ENCODE assay signal across 23 cellular contexts in the genomic region with DNA sequence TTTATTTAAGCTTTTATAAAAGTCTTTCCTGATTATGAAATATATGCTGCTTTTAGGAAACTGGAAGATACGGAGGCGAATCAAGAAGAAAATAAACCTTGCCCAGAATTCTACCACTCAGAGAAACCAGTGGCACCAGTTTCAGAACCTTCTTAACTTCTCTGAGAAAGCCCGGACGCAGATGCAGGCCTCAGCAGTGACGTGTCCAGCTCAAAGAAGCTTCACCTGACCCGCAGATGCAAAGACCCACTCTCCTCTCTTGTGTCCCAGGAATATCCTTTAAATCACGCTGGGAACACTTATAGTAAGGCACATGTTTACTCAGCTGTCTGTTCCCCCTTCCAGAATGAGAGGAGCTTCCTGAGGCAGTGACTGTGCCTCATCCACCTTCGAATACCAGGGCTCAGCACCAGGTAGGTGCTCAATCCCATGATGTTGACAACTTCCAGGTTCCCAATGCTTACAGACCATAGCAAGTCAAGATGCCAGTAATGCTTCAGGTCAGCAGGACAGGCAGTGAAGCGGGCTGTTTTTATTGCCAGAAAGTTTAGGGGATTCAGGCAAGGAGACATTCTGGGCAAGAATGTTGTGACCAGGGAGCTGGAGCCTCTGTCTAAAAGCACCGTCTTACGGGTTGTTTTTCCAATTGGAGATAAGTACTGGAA. TPM values are rescaled to one million over a fixed set of nuclear protein-coding genes. Genes with fewer than 3 reads are reported as not detected.
DNase-seq lines count a peak whose midpoint lies in the region; ATAC-seq, FAIRE-seq and TF ChIP-seq lines count a peak whose summit lies in the region.
"Had no signal": no experiment of that assay in that cellular context is flagged by ENCODE, and none has a peak within 500 bp of the region (broad histone marks: within the 10 kb centered on the region; RNA-seq: fewer than 3 reads in every experiment).

No MANE protein-coding gene starts in this region.

- ATAC-seq in GM21825 (IDR thresholded peaks at IDR 0.05; ENCODE audit: unreplicated experiment) = no peak
- no peak for ATAC-seq in activated T-cell treated with anti-CD3 and anti-CD28 coated beads, Interleukin-2, amount 50 U/mL, for 4 hours
- no peak for ATAC-seq in GM18870 (IDR thresholded peaks at IDR 0.05; ENCODE audit: unreplicated experiment)
- ATAC-seq: left lobe of liver; naive thymus-derived CD8-positive, alpha-beta T cell had no signal

- H2BK12ac ChIP-seq in H1 (ENCODE audit: low read depth, low read length) = no peak overlapping the region

- no peak overlapping the region for H3K4ac ChIP-seq in H1 (replicated peaks; ENCODE audit: insufficient read length, low read depth, low read length)

- CTCF ChIA-PET in H1 (lab: Charles Lee; ENCODE audit: partially characterized antibody) = interaction anchor here (0.6 to 3.2 kb wide), 8 partner anchors 8 to 366 kb away, joined by 3 to 18 read pairs (median 6); no protein-coding TSS in a partner anchor

- H3K27ac ChIP-seq in H1 (ENCODE audit: low read depth, low read length) (no peak overlapping the region), prostate gland (peak overlapping the region; percentile 62 to 69)
- H3K27ac ChIP-seq: HL-60, Peyer's patch had no signal

- no peaks in the 10 kb centered on the region for H3K27me3 ChIP-seq in H1 (replicated peaks in 1 of 4; ENCODE audit: control insufficient read depth in 3 of 4, extremely low read depth in 1 of 4, insufficient read depth in 3 of 4, low read length in 3 of 4)
- no peaks in the 10 kb centered on the region for H3K27me3 ChIP-seq in prostate gland (replicated peaks; ENCODE audit: insufficient read depth)
- H3K27me3 ChIP-seq: Peyer's patch had no signal

- no peak for TF ChIP-seq RAD21 in H1 (IDR thresholded peaks at IDR 0.05 in 1 of 2, conservative IDR thresholded peaks at IDR 0.05 in 1 of 2; ENCODE audit: low read depth in 2 of 2, low read length in 2 of 2)

- POLR2A ChIA-PET in H1 (lab: Charles Lee; ENCODE audit: partially characterized antibody) = no interaction called here

- TF ChIP-seq POLR2A in H1 (IDR thresholded peaks at IDR 0.05; ENCODE audit: control extremely low read depth in 1 of 2, low read depth in 2 of 2, low read length in 2 of 2) = no peak
- no peak for TF ChIP-seq POLR2A in prostate gland (IDR thresholded peaks at IDR 0.05)

- H3K36me3 ChIP-seq in H1 (ENCODE audit: control insufficient read depth in 2 of 4, insufficient read depth in 4 of 4, low read length in 3 of 4) (peaks cover 0 to 36% (median 5%) of the 10 kb centered on the region in 4 experiments; a peak in 5 of 8 replicates), prostate gland (no peaks in the 10 kb centered on the region)

- H2BK15ac ChIP-seq in H1 (ENCODE audit: low read length) = no peak overlapping the region

- H2AFZ ChIP-seq in H1 (ENCODE audit: low read length) = no peak overlapping the region

- H3K4me1 Mint-ChIP-seq in activated T-cell treated with anti-CD3 and anti-CD28 coated beads, Interleukin-2, amount 50 U/mL, for 4 hours (ENCODE audit: low read depth) = no peaks in the 10 kb centered on the region

- no peak overlapping the region for H2BK120ac ChIP-seq in H1 (replicated peaks; ENCODE audit: low read depth, low read length)

- DNase-seq in DMS53 (lab: John Stamatoyannopoulos, UW) (peak; percentile 91), NCI-H187 treated with DMSO at 0.1 percent for 48 hours (lab: John Stamatoyannopoulos, UW) (peak; percentile 69), H1 (ENCODE audit: low read depth in 1 of 2, low spot score in 2 of 2) (no peak), prostate gland (ENCODE audit: low spot score) (no peak), MV-4-11 (lab: John Stamatoyannopoulos, UW) (no peak)
- DNase-seq in activated T-cell treated with anti-CD3 and anti-CD28 coated beads, Interleukin-2, amount 50 U/mL, for 4 hours = no peak
- DNase-seq: activated CD4-positive, alpha-beta T cell treated with anti-CD3 and anti-CD28 coated beads for 4 hours; anterior cingulate cortex; effector CD8-positive, alpha-beta T cell; HCEC 1CT; head of caudate nucleus; naive thymus-derived CD8-positive, alpha-beta T cell; NCI-H226; retina had no signal

- H4K5ac ChIP-seq in H1 (ENCODE audit: insufficient read length, low read depth, low read length) = no peak overlapping the region

- H2AK5ac ChIP-seq in H1 (ENCODE audit: low read depth, low read length) = no peak overlapping the region

- no peak overlapping the region for H3K9ac ChIP-seq in H1 (replicated peaks in 1 of 4; ENCODE audit: extremely low read depth in 1 of 4, low read depth in 3 of 4, low read length in 3 of 4)

- H3K4me3 Mint-ChIP-seq in activated T-cell treated with anti-CD3 and anti-CD28 coated beads, Interleukin-2, amount 50 U/mL, for 4 hours = no peak overlapping the region
- H3K4me3 Mint-ChIP-seq: naive thymus-derived CD8-positive, alpha-beta T cell had no signal

- no peak overlapping the region for H3K4me2 ChIP-seq in H1 (ENCODE audit: insufficient read depth in 1 of 2, low read depth in 2 of 2, low read length in 2 of 2)

- H3K79me2 ChIP-seq in H1 (ENCODE audit: control insufficient read depth in 1 of 2, insufficient read depth in 2 of 2, low read length in 2 of 2) = no peaks in the 10 kb centered on the region

- TF ChIP-seq CTCF in H1 (IDR thresholded peaks at IDR 0.05; ENCODE audit: control extremely low read depth in 1 of 3, insufficient read depth in 1 of 3, low read depth in 1 of 3, low read length in 3 of 3) (no peak), prostate gland (IDR thresholded peaks at IDR 0.05) (no peak)

- H3K36me3 Mint-ChIP-seq in activated T-cell treated with anti-CD3 and anti-CD28 coated beads, Interleukin-2, amount 50 U/mL, for 4 hours (ENCODE audit: insufficient read depth) = no peaks in the 10 kb centered on the region
- H3K36me3 Mint-ChIP-seq: naive thymus-derived CD8-positive, alpha-beta T cell had no signal

- H2BK20ac ChIP-seq in H1 (ENCODE audit: low read length) = 0 out of 2 replicates have a peak overlapping the region, but pooled peaks have one; percentile 37

- H3K79me1 ChIP-seq in H1 (ENCODE audit: low read depth, low read length) = no peaks in the 10 kb centered on the region

- no peak overlapping the region for H4K91ac ChIP-seq in H1 (replicated peaks; ENCODE audit: insufficient read length, low read length)

- H3K9me3 ChIP-seq in H1 (ENCODE audit: insufficient read depth in 2 of 2, low read depth in 1 of 2, low read length in 1 of 2) (no peaks in the 10 kb centered on the region), prostate gland (no peaks in the 10 kb centered on the region)
- H3K9me3 ChIP-seq: Peyer's patch had no signal

- no peaks in the 10 kb centered on the region for H3K23me2 ChIP-seq in H1 (ENCODE audit: low read depth, low read length)

- H3K56ac ChIP-seq in H1 (replicated peaks; ENCODE audit: insufficient read length, low read depth, low read length) = no peak overlapping the region

- WGBS in H1 (ENCODE audit: extremely low coverage in 1 of 2, insufficient coverage in 1 of 2, insufficient read length in 1 of 2, insufficient replicate concordance in 2 of 2, low coverage in 1 of 2, low lambda C conversion rate in 2 of 2, missing lambda C conversion rate in 1 of 2), 2 experiments = 84% methylated on average over 11 of the region's 11 CpGs; no CpG with 5 or more reads in 1 of the 2 experiments
- WGBS in prostate gland = 59% methylated on average over 11 of the region's 11 CpGs

- FAIRE-seq in H1 (lab: Jason Lieb, UNC) = no peak
- FAIRE-seq: GM18507 had no signal

- H3K4me3 ChIP-seq in H1 (ENCODE audit: extremely low read depth in 1 of 4, insufficient read depth in 2 of 4, low read depth in 3 of 4, low read length in 4 of 4) = no peak overlapping the region
- H3K4me3 ChIP-seq in prostate gland = no peak overlapping the region
- H3K4me3 ChIP-seq: Peyer's patch had no signal

- H3K27me3 Mint-ChIP-seq in activated T-cell treated with anti-CD3 and anti-CD28 coated beads, Interleukin-2, amount 50 U/mL, for 4 hours (ENCODE audit: low read depth) = no peaks in the 10 kb centered on the region
- H3K27me3 Mint-ChIP-seq: naive thymus-derived CD8-positive, alpha-beta T cell had no signal

- no peak overlapping the region for H3K23ac ChIP-seq in H1 (ENCODE audit: insufficient read length)

- no peaks in the 10 kb centered on the region for H3K9me3 Mint-ChIP-seq in activated T-cell treated with anti-CD3 and anti-CD28 coated beads, Interleukin-2, amount 50 U/mL, for 4 hours
- H3K9me3 Mint-ChIP-seq: naive thymus-derived CD8-positive, alpha-beta T cell had no signal

- H2BK5ac ChIP-seq in H1 (ENCODE audit: low read depth, low read length) = peak overlapping the region; percentile 83; the same call in 1 of the 2 replicates

- H4K20me1 ChIP-seq in H1 (replicated peaks in 1 of 2; ENCODE audit: control insufficient read depth in 1 of 2, insufficient read depth in 2 of 2, low read length in 2 of 2) = no peaks in the 10 kb centered on the region

- TF ChIP-seq EP300 in H1 (IDR thresholded peaks at IDR 0.05; ENCODE audit: borderline replicate concordance in 1 of 2, low read depth in 2 of 2, low read length in 2 of 2) = no peak

- H3K18ac ChIP-seq in H1 (ENCODE audit: extremely low read depth, low read length) = no peak overlapping the region

- H3K4me1 ChIP-seq in H1 (replicated peaks in 1 of 4; ENCODE audit: control insufficient read depth in 3 of 4, insufficient read depth in 4 of 4, low read length in 3 of 4) (no peaks in the 10 kb centered on the region), prostate gland (replicated peaks) (peaks cover 10% of the 10 kb centered on the region)

- no peak overlapping the region for H4K8ac ChIP-seq in H1 (ENCODE audit: extremely low read depth, insufficient read depth, low read length)

- intact Hi-C loops in prostate gland (cut with DNase I) = loop anchor here (10.0 kb wide), 1 partner anchor 182 kb away; a partner anchor contains a TSS

- no peak overlapping the region for H3K14ac ChIP-seq in H1 (ENCODE audit: insufficient read length)

TF ChIP-seq in H1, 55 proteins besides CTCF, POLR2A, EP300 and RAD21 (continues in another document):
- TF ChIP-seq EZH2 (IDR thresholded peaks at IDR 0.05; ENCODE audit: low read depth, low read length, severe bottlenecking) (no peak), POLR2AphosphoS5 (IDR thresholded peaks at IDR 0.05; ENCODE audit: low read depth, low read length) (no peak), TEAD4 (IDR thresholded peaks at IDR 0.05; ENCODE audit: low read depth, low read length) (no peak), MAFK (IDR thresholded peaks at IDR 0.05; ENCODE audit: low read depth, low read length) (no peak)

RNA-seq across cellular contexts. Expression of a gene that starts 39.9 kb away (rescaled TPM):
- total RNA-seq in H1 (2021; fragmentation: NEBNext Ultra II Directional; extraction: Animal tissue kit (Norgen Biotek cat#: 25700)) = not detected in 2 replicates
- polyA plus RNA-seq in H1 (2011; rRNA removed) = not detected in 2 replicates
- not detected for polyA plus RNA-seq in H1 (2011; cell fraction: cytosol; rRNA removed)
- polyA plus RNA-seq in H1 (2011; cell fraction: nucleus; rRNA removed) = not detected
- 0.28 TPM in 1 of 4 replicates, not detected in the others for polyA plus RNA-seq in H1 (2012, experiment 1 of 2)
- polyA plus RNA-seq in H1 (2012, experiment 2 of 2) = not detected
- polyA plus RNA-seq in H1 (2013, experiment 1 of 2) = not detected
- not detected for polyA plus RNA-seq in H1 (2013, experiment 2 of 2)
- not detected in 2 replicates for polyA minus RNA-seq in H1 (2011; rRNA and poly(A)+ RNA removed)
- polyA minus RNA-seq in H1 (2011; cell fraction: cytosol; rRNA and poly(A)+ RNA removed) = not detected
- polyA minus RNA-seq in H1 (2011; cell fraction: nucleus; rRNA and poly(A)+ RNA removed) = not detected
- 1 to 10 TPM in 1 of 2 donors, not detected in 1; 6.0 TPM for total RNA-seq in prostate gland
- not detected for total RNA-seq in activated T-cell treated with anti-CD3 and anti-CD28 coated beads, Interleukin-2, amount 50 U/mL, for 4 hours
- total RNA-seq: left lobe of liver; M059J; naive thymus-derived CD8-positive, alpha-beta T cell; Peyer's patch; T-helper 1 cell treated with Interleukin-12 subunit alpha and Interleukin-12 subunit beta and Interleukin-4 antibody, amounts not matched to agents 30 ng/mL and 1 ng/mL, for 36 hours had no signal
- polyA plus RNA-seq: BJ; naive thymus-derived CD8-positive, alpha-beta T cell had no signal

Comparison
In these comparisons a context has a peak if more than half of its experiments do, and no peak if none do; other contexts are left out.
1. DNase-seq: peak in DMS53 (single experiment) and NCI-H187 treated with DMSO at 0.1 percent for 48 hours (single experiment); none in H1 (0 of 2), prostate gland (single experiment), MV-4-11 (single experiment) and activated T-cell treated with anti-CD3 and anti-CD28 coated beads, Interleukin-2, amount 50 U/mL, for 4 hours (single experiment).